In the genomic region with DNA sequence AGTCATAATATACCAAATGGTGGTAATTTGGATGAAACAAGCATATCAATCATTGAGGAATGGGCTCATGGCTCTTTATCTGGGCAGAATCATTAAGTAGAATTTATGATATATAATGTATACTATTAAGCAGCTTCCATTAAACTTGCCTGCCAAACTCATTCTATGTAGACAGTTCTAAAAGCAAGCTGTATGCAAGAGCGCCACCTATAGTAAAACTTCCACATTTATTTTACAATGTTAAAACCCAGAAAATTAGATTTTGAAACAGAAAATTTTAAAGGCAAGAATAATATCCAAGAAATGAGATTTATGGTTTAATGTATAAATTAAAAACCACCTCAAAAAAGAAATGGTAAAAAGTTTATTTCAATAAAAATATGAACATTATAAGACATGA, we compare ENCODE assay signal across 7 cellular contexts.
DNase-seq lines count a peak whose midpoint lies in the region; ATAC-seq and TF ChIP-seq lines count a peak whose summit lies in the region.

No MANE protein-coding gene starts in this region.

- no peak overlapping the region for H3K4me3 ChIP-seq in GM12875 (ENCODE audit: low read depth, low read length)

- 0 out of 2 replicates have a peak, but pooled peaks have one; percentile 22 for TF ChIP-seq CTCF in GM12875 (IDR thresholded peaks at IDR 0.05; ENCODE audit: borderline replicate concordance, insufficient read depth, low read depth, low read length)

- ATAC-seq in HG02938 (IDR thresholded peaks at IDR 0.05; ENCODE audit: unreplicated experiment), result no peak

- peak; percentile 72 to 78 for DNase-seq in Kasumi-1 (lab: John Stamatoyannopoulos, UW)
- DNase-seq in SW480 (ENCODE audit: low spot score), result peak; percentile 35
- peak; percentile 55 for DNase-seq in inferior parietal cortex (ENCODE audit: extremely low spot score)
- no peak for DNase-seq in NCI-H1436 (lab: John Stamatoyannopoulos, UW)
- no peak for DNase-seq in activated naive CD4-positive, alpha-beta T cell (lab: John Stamatoyannopoulos, UW)

Comparison
In these comparisons a context has a peak if more than half of its experiments do, and no peak if none do; other contexts are left out.
1. DNase-seq: peak in Kasumi-1 (2 of 2), SW480 (single experiment) and inferior parietal cortex (single experiment); none in NCI-H1436 (single experiment) and activated naive CD4-positive, alpha-beta T cell (0 of 4).